21 cellular contexts compared by ENCODE assay signal in the genomic region with DNA sequence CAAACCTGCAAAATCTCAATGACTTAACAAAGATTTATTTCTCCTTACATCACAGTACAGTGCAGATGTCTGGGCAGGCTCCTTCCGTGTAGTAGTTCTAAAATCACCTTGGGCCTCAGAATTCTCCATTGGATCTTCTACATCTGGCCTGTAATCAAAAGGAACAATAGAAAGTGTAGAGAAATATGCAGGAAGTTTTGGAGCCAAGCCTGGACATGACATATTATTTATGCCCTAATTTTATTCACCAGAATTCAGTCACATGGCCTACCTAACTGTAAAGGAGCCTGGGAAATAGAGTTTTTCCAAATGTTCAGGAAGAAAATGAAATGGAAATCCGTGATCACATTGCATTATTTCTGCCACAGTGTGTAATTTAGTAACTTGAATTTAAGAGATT. TPM values are rescaled to one million over a fixed set of nuclear protein-coding genes. Genes with fewer than 3 reads are reported as not detected.
DNase-seq lines count a peak whose midpoint lies in the region; FAIRE-seq and TF ChIP-seq lines count a peak whose summit lies in the region.
"Had no signal": no experiment of that assay in that cellular context is flagged by ENCODE, and none has a peak within 500 bp of the region (broad histone marks: within the 10 kb centered on the region; RNA-seq: fewer than 3 reads in every experiment).

No MANE protein-coding gene starts in this region.

- no peak for FAIRE-seq in bronchial epithelial cell (lab: Jason Lieb, UNC)
- peak; percentile 15 for FAIRE-seq in endothelial cell of umbilical vein (lab: Jason Lieb, UNC)
- FAIRE-seq: GM12878, GM19239, H1, HTR-8/SVneo had no signal

- TF ChIP-seq EP300 in Ishikawa (IDR thresholded peaks at IDR 0.05; ENCODE audit: borderline replicate concordance), result no peak

- H3K27me3 ChIP-seq in bronchial epithelial cell (ENCODE audit: control insufficient read depth, insufficient read depth, low read length) (no peaks in the 10 kb centered on the region), endothelial cell of umbilical vein (ENCODE audit: control insufficient read depth in 2 of 2, insufficient read depth in 2 of 2, low read length in 2 of 2) (no peaks in the 10 kb centered on the region)
- H3K27me3 ChIP-seq: BLaER1 treated with 17β-estradiol and CSF1 and Interleukin-3, amounts not matched to agents 10 nM and 100 nM had no signal

- no peaks in the 10 kb centered on the region for H3K9me3 ChIP-seq in endothelial cell of umbilical vein (replicated peaks; ENCODE audit: control insufficient read depth, insufficient read depth, low read length)
- H3K9me3 ChIP-seq: BLaER1 treated with 17β-estradiol and CSF1 and Interleukin-3, amounts not matched to agents 10 nM and 100 nM had no signal

- no TSS peak for BruUV-seq in endothelial cell of umbilical vein (replicated peaks; lab: Mats Ljungman, UMichigan)

- TF ChIP-seq POLR2A in endothelial cell of umbilical vein (IDR thresholded peaks at IDR 0.05; ENCODE audit: low read depth, low read length), result no peak

- no peak for TF ChIP-seq CTCF in bronchial epithelial cell (IDR thresholded peaks at IDR 0.05; ENCODE audit: insufficient read depth, low read length, severe bottlenecking)
- TF ChIP-seq CTCF in endothelial cell of umbilical vein (IDR thresholded peaks at IDR 0.05; ENCODE audit: extremely low read depth in 1 of 2, insufficient read depth in 1 of 2, low read depth in 1 of 2, low read length in 2 of 2), result no peak
- no peak for TF ChIP-seq CTCF in fibroblast of pulmonary artery (IDR thresholded peaks at IDR 0.05; ENCODE audit: low read length, missing control alignments)

- no peaks in the 10 kb centered on the region for H4K20me1 ChIP-seq in endothelial cell of umbilical vein (replicated peaks; ENCODE audit: control insufficient read depth, extremely low read depth, insufficient read depth, low read length)
- H4K20me1 ChIP-seq: BLaER1 treated with 17β-estradiol and CSF1 and Interleukin-3, amounts not matched to agents 10 nM and 100 nM had no signal

- POLR2A ChIA-PET in endothelial cell of umbilical vein (lab: Charles Lee), result no interaction called here

- H3K9ac ChIP-seq in endothelial cell of umbilical vein (replicated peaks; ENCODE audit: extremely low read depth, insufficient read depth, low read length), result no peak overlapping the region
- H3K9ac ChIP-seq: BLaER1 treated with 17β-estradiol and CSF1 and Interleukin-3, amounts not matched to agents 10 nM and 100 nM had no signal

- no peak overlapping the region for H3K27ac ChIP-seq in endothelial cell of umbilical vein (ENCODE audit: insufficient read depth, low read depth, low read length)
- H3K27ac ChIP-seq: BLaER1 treated with 17β-estradiol and CSF1 and Interleukin-3, amounts not matched to agents 10 nM and 100 nM had no signal

- DNase-seq in bronchial epithelial cell (ENCODE audit: low read depth) (peak; percentile 28), endothelial cell of umbilical vein (ENCODE audit: low read depth, low spot score) (peak; percentile 57), fibroblast of pulmonary artery (ENCODE audit: low read depth) (peak; percentile 57), T-helper 9 cell (no peak), ecto neural progenitor cell (ENCODE audit: low spot score) (no peak), SIG-M5 treated with dmso at 0.1 percent for 504 hours (lab: John Stamatoyannopoulos, UW; ENCODE audit: unreplicated experiment) (no peak)
- DNase-seq in stimulated activated CD4-positive, alpha-beta T cell treated with anti-CD3 and anti-CD28 coated beads, Interleukin-4, amount 100 ng/mL, for 1 hour, result no peak
- DNase-seq: CD8-positive, alpha-beta T cell; COR-L47; DMS 273 treated with DMSO at 0.1 percent for 48 hours; DMS53; DND-41; EL; H9 had no signal

- CTCF ChIA-PET in endothelial cell of umbilical vein (lab: Charles Lee), result interaction anchor here (1.0 to 2.0 kb wide), 2 partner anchors 19 to 22 kb away, joined by 4 to 6 read pairs; no protein-coding TSS in a partner anchor

- TF ChIP-seq RAD21 in Ishikawa (IDR thresholded peaks at IDR 0.05; ENCODE audit: low read depth), result no peak

- H3K79me2 ChIP-seq in endothelial cell of umbilical vein (ENCODE audit: control insufficient read depth, insufficient read depth, low read length), result no peaks in the 10 kb centered on the region

- H3K36me3 ChIP-seq in bronchial epithelial cell (ENCODE audit: control insufficient read depth, insufficient read depth, low read length) (peaks cover 24% of the 10 kb centered on the region), endothelial cell of umbilical vein (ENCODE audit: control insufficient read depth in 2 of 2, extremely low read depth in 1 of 2, insufficient read depth in 2 of 2, low read length in 2 of 2) (no peaks in the 10 kb centered on the region)

- no peaks in the 10 kb centered on the region for H3K9me1 ChIP-seq in endothelial cell of umbilical vein (replicated peaks; ENCODE audit: control insufficient read depth, extremely low read depth, insufficient read depth, low read length)

- intact Hi-C loops in endothelial cell of umbilical vein (cut with micrococcal nuclease), result no loop called here

- dilution Hi-C loops in endothelial cell of umbilical vein (cut with MboI; ENCODE audit: extremely low pct_ligation_motif_present, low sequenced_read_pairs), result no loop called here

- no peak overlapping the region for H3K4me3 ChIP-seq in bronchial epithelial cell (ENCODE audit: low read depth, low read length)
- no peak overlapping the region for H3K4me3 ChIP-seq in endothelial cell of umbilical vein (replicated peaks in 1 of 3; ENCODE audit: insufficient read depth in 1 of 3, low read depth in 1 of 3, low read length in 3 of 3)
- H3K4me3 ChIP-seq in fibroblast of pulmonary artery (replicated peaks; ENCODE audit: low read depth, low read length), result no peak overlapping the region
- H3K4me3 ChIP-seq: BLaER1 treated with 17β-estradiol and CSF1 and Interleukin-3, amounts not matched to agents 10 nM and 100 nM; GM12878 had no signal

- H2AFZ ChIP-seq in endothelial cell of umbilical vein (ENCODE audit: low read depth, low read length), result no peak overlapping the region

- no peak overlapping the region for H3K4me2 ChIP-seq in endothelial cell of umbilical vein (ENCODE audit: insufficient read depth, low read length)
- H3K4me2 ChIP-seq: BLaER1 treated with 17β-estradiol and CSF1 and Interleukin-3, amounts not matched to agents 10 nM and 100 nM had no signal

- H3K4me1 ChIP-seq in endothelial cell of umbilical vein (ENCODE audit: control insufficient read depth, extremely low read depth, insufficient read depth, low read length), result no peaks in the 10 kb centered on the region
- H3K4me1 ChIP-seq: BLaER1 treated with 17β-estradiol and CSF1 and Interleukin-3, amounts not matched to agents 10 nM and 100 nM had no signal

TF ChIP-seq in Ishikawa, 13 proteins besides CTCF, POLR2A, EP300 and RAD21:
- TF ChIP-seq NFIC (IDR thresholded peaks at IDR 0.05) (no peak), TAF1 (IDR thresholded peaks at IDR 0.05; ENCODE audit: low read depth) (no peak), ZBTB7A (IDR thresholded peaks at IDR 0.05; ENCODE audit: low read depth) (no peak), TEAD4 (IDR thresholded peaks at IDR 0.05) (no peak)
- TF ChIP-seq, protein P1, sequence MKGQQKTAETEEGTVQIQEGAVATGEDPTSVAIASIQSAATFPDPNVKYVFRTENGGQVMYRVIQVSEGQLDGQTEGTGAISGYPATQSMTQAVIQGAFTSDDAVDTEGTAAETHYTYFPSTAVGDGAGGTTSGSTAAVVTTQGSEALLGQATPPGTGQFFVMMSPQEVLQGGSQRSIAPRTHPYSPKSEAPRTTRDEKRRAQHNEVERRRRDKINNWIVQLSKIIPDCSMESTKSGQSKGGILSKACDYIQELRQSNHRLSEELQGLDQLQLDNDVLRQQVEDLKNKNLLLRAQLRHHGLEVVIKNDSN (IDR thresholded peaks at IDR 0.05), result peak; percentile 69

TF ChIP-seq in endothelial cell of umbilical vein, 7 proteins besides CTCF, POLR2A, EP300 and RAD21:
- TF ChIP-seq FOS (IDR thresholded peaks at IDR 0.05; ENCODE audit: borderline replicate concordance, insufficient read depth, low read length) (no peak), MAX (IDR thresholded peaks at IDR 0.05; ENCODE audit: insufficient read depth, insufficient read length) (no peak), MYC (IDR thresholded peaks at IDR 0.05; ENCODE audit: low read depth, low read length) (no peak), GATA2 (IDR thresholded peaks at IDR 0.05; ENCODE audit: insufficient read depth, insufficient read length, low read depth, low read length) (no peak), POLR2AphosphoS5 (IDR thresholded peaks at IDR 0.05; ENCODE audit: insufficient read depth, low read depth, low read length) (no peak), JUN (IDR thresholded peaks at IDR 0.05; ENCODE audit: borderline replicate concordance, insufficient read depth, insufficient read length, low read depth) (no peak), EZH2 (IDR thresholded peaks at IDR 0.05; ENCODE audit: borderline replicate concordance, low read depth, low read length, severe bottlenecking) (no peak)

RNA-seq across cellular contexts. Expression of gene CYB561, which starts 58.2 kb away (rescaled TPM):
- 24.5 and 30.5 TPM in 2 replicates for total RNA-seq in bronchial epithelial cell
- 71.1 and 72.4 TPM in 2 replicates for total RNA-seq in endothelial cell of umbilical vein
- 34.9 and 45.1 TPM in 2 replicates for polyA plus RNA-seq in endothelial cell of umbilical vein
- 24.4 and 30.5 TPM in 2 replicates for polyA plus RNA-seq in endothelial cell of umbilical vein (2011; cell fraction: cytosol; rRNA removed)
- polyA plus RNA-seq in endothelial cell of umbilical vein (2011; cell fraction: nucleus; rRNA removed), result 61.1 and 63.6 TPM in 2 replicates
- polyA plus RNA-seq in endothelial cell of umbilical vein (2012), result 22.3 and 28.9 TPM in 2 replicates
- polyA minus RNA-seq in endothelial cell of umbilical vein, result 68.6 and 78.0 TPM in 2 replicates
- polyA minus RNA-seq in endothelial cell of umbilical vein (2011; cell fraction: cytosol; rRNA and poly(A)+ RNA removed), result 21.5 TPM
- 21.5 and 39.9 TPM in 2 replicates for polyA minus RNA-seq in endothelial cell of umbilical vein (2011; cell fraction: nucleus; rRNA and poly(A)+ RNA removed)
- total RNA-seq: G401 had no signal

Comparison
In these comparisons a context has a peak if more than half of its experiments do, and no peak if none do; other contexts are left out.
1. DNase-seq: peak in bronchial epithelial cell (single experiment), endothelial cell of umbilical vein (single experiment) and fibroblast of pulmonary artery (single experiment); none in T-helper 9 cell (single experiment), stimulated activated CD4-positive, alpha-beta T cell treated with anti-CD3 and anti-CD28 coated beads, Interleukin-4, amount 100 ng/mL, for 1 hour (single experiment), ecto neural progenitor cell (single experiment) and SIG-M5 treated with dmso at 0.1 percent for 504 hours (single experiment).